Comparison of ENCODE assay signal across 8 cellular contexts in the genomic region with DNA sequence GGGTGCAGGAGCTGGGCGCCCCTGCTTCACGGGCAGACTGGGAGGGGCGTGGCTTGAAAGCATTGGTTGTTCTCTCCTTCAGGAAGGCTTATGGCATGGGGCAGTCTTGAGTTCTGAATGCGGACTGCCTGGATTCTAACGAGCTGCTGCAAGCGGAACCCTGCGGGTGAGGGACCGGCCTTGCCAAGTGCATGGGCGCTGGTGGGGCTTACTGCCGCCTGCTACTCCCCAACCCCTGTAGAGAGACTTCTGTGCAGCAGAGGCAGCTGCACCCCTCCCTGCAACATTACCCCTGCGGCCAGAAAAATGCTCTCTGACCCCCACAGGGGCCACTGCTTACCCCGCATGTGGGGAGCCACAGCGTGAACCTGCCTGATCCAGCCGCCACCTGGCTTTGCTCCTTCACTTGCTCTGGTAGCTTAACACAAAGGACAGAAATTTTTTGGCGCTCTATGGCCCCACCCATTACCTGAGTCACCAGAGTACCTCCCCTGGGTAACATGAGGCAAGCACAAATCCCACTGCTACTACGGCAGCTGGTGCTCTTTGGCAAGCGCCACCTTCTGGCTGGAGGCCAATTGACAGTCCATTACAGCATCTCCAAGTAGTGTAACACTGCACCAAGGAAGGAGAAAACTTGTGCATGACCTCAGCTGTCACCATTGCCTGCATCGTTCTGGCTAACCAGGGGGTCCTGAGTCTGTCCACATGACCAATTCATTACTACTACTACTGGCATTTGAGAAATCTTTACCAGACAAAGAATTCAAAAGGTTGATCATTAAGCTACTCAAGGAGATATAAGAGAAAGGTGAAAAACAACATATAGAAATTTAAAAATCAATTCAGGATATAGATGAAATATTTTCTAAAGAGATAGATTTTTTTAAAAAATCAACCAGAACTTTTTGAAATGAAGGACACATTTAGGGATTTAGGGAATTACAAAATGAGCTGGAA. TPM values are rescaled to one million over a fixed set of nuclear protein-coding genes. Genes with fewer than 3 reads are reported as not detected.
DNase-seq lines count a peak whose midpoint lies in the region; ATAC-seq and TF ChIP-seq lines count a peak whose summit lies in the region.

No MANE protein-coding gene starts in this region.

- H3K9ac ChIP-seq in SK-N-SH, result peak overlapping the region; percentile 85

- no peaks in the 10 kb centered on the region for H3K9me3 Mint-ChIP-seq in activated naive CD8-positive, alpha-beta T cell treated with anti-CD3 and anti-CD28 coated beads for 36 hours
- H3K9me3 Mint-ChIP-seq in type B pancreatic cell, result peaks cover 20% of the 10 kb centered on the region

- H3K27me3 Mint-ChIP-seq in activated naive CD8-positive, alpha-beta T cell treated with anti-CD3 and anti-CD28 coated beads for 36 hours, result peaks cover 30% of the 10 kb centered on the region
- peaks cover 3% of the 10 kb centered on the region for H3K27me3 Mint-ChIP-seq in type B pancreatic cell

- H3K79me2 ChIP-seq in SK-N-SH (ENCODE audit: insufficient read depth), result peaks cover 6% of the 10 kb centered on the region; the same call in 1 of the 2 replicates

- peak overlapping the region; percentile 94 for H3K4me3 Mint-ChIP-seq in activated naive CD8-positive, alpha-beta T cell treated with anti-CD3 and anti-CD28 coated beads for 36 hours
- H3K4me3 Mint-ChIP-seq in type B pancreatic cell, result peak overlapping the region; percentile 98

- H3K36me3 ChIP-seq in SK-N-SH (replicated peaks in 1 of 2; ENCODE audit: control insufficient read depth in 1 of 2, insufficient read depth in 2 of 2, low read length in 1 of 2), result no peaks in the 10 kb centered on the region
- H3K36me3 ChIP-seq in heart right ventricle, result no peaks in the 10 kb centered on the region

- 2% methylated on average over 9 of the region's 18 CpGs for WGBS in SK-N-SH (ENCODE audit: low lambda C conversion rate)
- WGBS in heart right ventricle, 2 donors, result 4 to 12% methylated on average over 18 of the region's 18 CpGs

- no peaks in the 10 kb centered on the region for H3K9me2 ChIP-seq in SK-N-SH

- CTCF ChIA-PET in SK-N-SH (lab: Yijun Ruan, JAX), result interaction anchor here (0.6 to 4.5 kb wide), 45 partner anchors 8 to 572 kb away, joined by 3 to 36 read pairs (median 4); partner anchors contain the start of gene MYL12B

- peaks cover 2% of the 10 kb centered on the region for H3K4me1 Mint-ChIP-seq in activated naive CD8-positive, alpha-beta T cell treated with anti-CD3 and anti-CD28 coated beads for 36 hours
- H3K4me1 Mint-ChIP-seq in type B pancreatic cell (ENCODE audit: unreplicated experiment), result peaks cover 4% of the 10 kb centered on the region

- TF ChIP-seq EP300 in Ishikawa (IDR thresholded peaks at IDR 0.05; ENCODE audit: borderline replicate concordance) (no peak), SK-N-SH (IDR thresholded peaks at IDR 0.05; ENCODE audit: borderline replicate concordance in 1 of 2, low read depth in 1 of 2, low read length in 1 of 2) (no peak; a peak in 1 of 4 replicates)

- H3F3A ChIP-seq in SK-N-SH (replicated peaks; ENCODE audit: insufficient read depth), result no peaks in the 10 kb centered on the region

- peak overlapping the region; percentile 79 to 88 for H3K4me3 ChIP-seq in SK-N-SH (ENCODE audit: low read depth in 2 of 2, low read length in 1 of 2)
- peak overlapping the region; percentile 11 to 71 (median 60) for H3K4me3 ChIP-seq in heart right ventricle

- intact Hi-C loops in heart right ventricle (cut with DNase I), result loop anchor here in 1 of 10 donors (10.0 kb wide), 1 partner anchor 697 kb away; no protein-coding TSS in a partner anchor

- TF ChIP-seq RAD21 in Ishikawa (IDR thresholded peaks at IDR 0.05; ENCODE audit: low read depth) (no peak; the same call in 1 of the 2 replicates), SK-N-SH (IDR thresholded peaks at IDR 0.05; ENCODE audit: low read length) (peak; percentile 47)

- TF ChIP-seq CTCF in SK-N-SH (IDR thresholded peaks at IDR 0.05), result peak; percentile 84
- TF ChIP-seq CTCF in heart right ventricle (IDR thresholded peaks at IDR 0.05), result peak in 7 of 9 donors; percentile 9 to 60 (median 47)
- TF ChIP-seq CTCF in type B pancreatic cell (conservative IDR thresholded peaks at IDR 0.05), result peak; percentile 89

- H3K4me1 ChIP-seq in SK-N-SH (ENCODE audit: control insufficient read depth in 1 of 2, insufficient read depth in 2 of 2, low read depth in 1 of 2, low read length in 1 of 2) (peaks cover 0 to 4% of the 10 kb centered on the region in 2 experiments; a peak in 1 of 4 replicates), heart right ventricle (peaks cover 0 to 13% (median 0%) of the 10 kb centered on the region in 9 donors)

- DNase-seq in DMS79 (lab: John Stamatoyannopoulos, UW) (peak; percentile 76), SK-N-SH (peak; percentile 75), heart right ventricle (peak; percentile 76 to 79), pons (ENCODE audit: low spot score) (peak; percentile 76), type B pancreatic cell (ENCODE audit: extremely low spot score, unreplicated experiment) (peak; percentile 89)
- DNase-seq in activated naive CD8-positive, alpha-beta T cell treated with anti-CD3 and anti-CD28 coated beads for 36 hours, result peak; percentile 88

- POLR2A ChIA-PET in SK-N-SH (lab: Yijun Ruan, JAX), result interaction anchor here (0.5 to 1.9 kb wide), 3 partner anchors 10 to 297 kb away, joined by 3 to 10 read pairs (median 6); no protein-coding TSS in a partner anchor

- ATAC-seq in GM21529 (IDR thresholded peaks at IDR 0.05; ENCODE audit: unreplicated experiment) (peak; percentile 99), heart right ventricle (peak; percentile 67 to 96 (median 92))

- H3K36me3 Mint-ChIP-seq in activated naive CD8-positive, alpha-beta T cell treated with anti-CD3 and anti-CD28 coated beads for 36 hours, result peaks cover 1% of the 10 kb centered on the region
- peaks cover 9% of the 10 kb centered on the region for H3K36me3 Mint-ChIP-seq in type B pancreatic cell

- H3K4me2 ChIP-seq in SK-N-SH, result peak overlapping the region; percentile 86

- H3K27ac Mint-ChIP-seq in activated naive CD8-positive, alpha-beta T cell treated with anti-CD3 and anti-CD28 coated beads for 36 hours, result peak overlapping the region; percentile 88
- H3K27ac Mint-ChIP-seq in type B pancreatic cell, result peak overlapping the region; percentile 95

- no peaks in the 10 kb centered on the region for H4K20me1 ChIP-seq in SK-N-SH (ENCODE audit: insufficient read depth)

- H3K27me3 ChIP-seq in SK-N-SH (ENCODE audit: insufficient read depth) (no peaks in the 10 kb centered on the region), heart right ventricle (peaks cover 0 to 24% (median 5%) of the 10 kb centered on the region in 7 donors)

- H2AFZ ChIP-seq in SK-N-SH (ENCODE audit: low read depth), result peak overlapping the region; percentile 84

- peak overlapping the region; percentile 65 to 81 for H3K27ac ChIP-seq in SK-N-SH (ENCODE audit: low read depth in 2 of 2, low read length in 1 of 2)
- H3K27ac ChIP-seq in heart right ventricle, result peak overlapping the region in 3 of 10 donors; percentile 21 to 73 (median 30)

- H3K9me3 ChIP-seq in SK-N-SH, result no peaks in the 10 kb centered on the region
- peaks cover 0 to 13% (median 0%) of the 10 kb centered on the region in 11 donors for H3K9me3 ChIP-seq in heart right ventricle

TF ChIP-seq in Ishikawa, 13 proteins besides CTCF, POLR2A, EP300 and RAD21 (continues in another document):
- peak; percentile 37; the same call in 1 of the 2 replicates for TF ChIP-seq CREB1 (IDR thresholded peaks at IDR 0.05; ENCODE audit: low read depth)
- TF ChIP-seq TAF1 (IDR thresholded peaks at IDR 0.05; ENCODE audit: low read depth), result peak; percentile 95
- TF ChIP-seq, protein P1, sequence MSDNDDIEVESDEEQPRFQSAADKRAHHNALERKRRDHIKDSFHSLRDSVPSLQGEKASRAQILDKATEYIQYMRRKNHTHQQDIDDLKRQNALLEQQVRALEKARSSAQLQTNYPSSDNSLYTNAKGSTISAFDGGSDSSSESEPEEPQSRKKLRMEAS (IDR thresholded peaks at IDR 0.05), result peak; percentile 53
- TF ChIP-seq, protein P2, sequence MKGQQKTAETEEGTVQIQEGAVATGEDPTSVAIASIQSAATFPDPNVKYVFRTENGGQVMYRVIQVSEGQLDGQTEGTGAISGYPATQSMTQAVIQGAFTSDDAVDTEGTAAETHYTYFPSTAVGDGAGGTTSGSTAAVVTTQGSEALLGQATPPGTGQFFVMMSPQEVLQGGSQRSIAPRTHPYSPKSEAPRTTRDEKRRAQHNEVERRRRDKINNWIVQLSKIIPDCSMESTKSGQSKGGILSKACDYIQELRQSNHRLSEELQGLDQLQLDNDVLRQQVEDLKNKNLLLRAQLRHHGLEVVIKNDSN (IDR thresholded peaks at IDR 0.05), result 0 out of 2 replicates have a peak, but pooled peaks have one; percentile 42

RNA-seq across cellular contexts. Expression of gene MYL12B, which starts 35.4 kb away (rescaled TPM):
- polyA plus RNA-seq in SK-N-SH (2012; rRNA removed), result 555 and 645 TPM in 2 replicates
- 727 and 733 TPM in 2 replicates for polyA plus RNA-seq in SK-N-SH (2012; cell fraction: cytosol; rRNA removed)
- 166 and 313 TPM in 2 replicates for polyA plus RNA-seq in SK-N-SH (2012; cell fraction: nucleus; rRNA removed)
- total RNA-seq in activated naive CD8-positive, alpha-beta T cell treated with anti-CD3 and anti-CD28 coated beads for 36 hours, result 100 to 1,000 TPM; 234 to 235 TPM
- total RNA-seq in heart right ventricle, result 100 to 1,000 TPM; 153 to 241 (median 190) TPM
- polyA plus RNA-seq in heart right ventricle, result 100 to 1,000 TPM; 292 to 457 TPM
- 211 and 359 TPM in 2 replicates for total RNA-seq in type B pancreatic cell (ENCODE audit: low replicate concordance)

RNA-seq across cellular contexts. Expression of gene MYL12A, which starts 49.7 kb away (rescaled TPM):
- polyA plus RNA-seq in SK-N-SH (2012; rRNA removed) (448 and 565 TPM in 2 replicates), heart right ventricle (1,000 to 10,000 TPM in 1 of 2 donors, 100 to 1,000 TPM in 1; 708 to 3,345 TPM)
- polyA plus RNA-seq in SK-N-SH (2012; cell fraction: cytosol; rRNA removed), result 686 and 851 TPM in 2 replicates
- polyA plus RNA-seq in SK-N-SH (2012; cell fraction: nucleus; rRNA removed), result 145 and 283 TPM in 2 replicates
- total RNA-seq in activated naive CD8-positive, alpha-beta T cell treated with anti-CD3 and anti-CD28 coated beads for 36 hours, result 100 to 1,000 TPM; 316 to 321 TPM
- total RNA-seq in heart right ventricle (1,000 to 10,000 TPM in 9 of 10 donors, 100 to 1,000 TPM in 1; 952 to 8,349 (median 4,124) TPM), type B pancreatic cell (ENCODE audit: low replicate concordance) (219 and 271 TPM in 2 replicates)
